Comparison of ENCODE assay signal across 38 cellular contexts in the genomic region with DNA sequence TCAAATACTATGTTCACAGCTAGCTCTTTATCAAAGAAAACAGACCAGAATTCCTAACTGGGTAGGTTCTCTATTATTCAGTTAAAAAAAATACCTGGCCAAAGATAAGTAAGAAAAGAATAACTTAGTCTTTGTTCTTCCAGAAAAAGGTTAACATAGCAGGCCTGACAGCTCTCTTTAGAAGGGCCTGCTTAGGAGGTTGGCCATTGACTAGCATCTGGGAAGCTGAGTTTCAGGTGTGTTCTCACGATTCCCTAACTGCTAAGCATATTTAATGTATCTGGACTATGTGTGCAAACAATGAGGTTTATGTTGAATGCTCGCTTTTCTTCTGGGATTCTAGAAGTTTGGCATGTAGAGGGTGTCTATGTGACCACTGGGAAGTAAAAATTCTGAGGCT.
"Had no signal": no experiment of that assay in that cellular context is flagged by ENCODE, and none has a peak within 500 bp of the region (broad histone marks: within the 10 kb centered on the region; RNA-seq: fewer than 3 reads in every experiment).

No MANE protein-coding gene starts in this region.

- H3K27me3 ChIP-seq: adrenal gland, ascending aorta, body of pancreas, brain microvascular endothelial cell, breast epithelium, cardiac muscle cell had no signal

- ATAC-seq: activated naive CD4-positive, alpha-beta T cell treated with anti-CD3 and anti-CD28 coated beads, Interleukin-2, amount 50 U/mL, for 72 hours; activated naive CD8-positive, alpha-beta T cell treated with anti-CD3 and anti-CD28 coated beads, Interleukin-2, amount 50 U/mL, for 24 hours; activated T-cell treated with anti-CD3 and anti-CD28 coated beads, Interleukin-2, amount 50 U/mL, for 4 hours; activated T-cell treated with anti-CD3 and anti-CD28 coated beads, Interleukin-2, amount 50 U/mL, for 72 hours; activated T-helper 17 cell treated with anti-CD3 and anti-CD28 coated beads, Interleukin-2, amount 50 U/mL, for 72 hours; body of pancreas had no signal

- H3K36me3 Mint-ChIP-seq: activated naive CD4-positive, alpha-beta T cell treated with anti-CD3 and anti-CD28 coated beads, Interleukin-2, amount 10 ng/mL, durations not matched to agents 7 days and 5 days; activated naive CD4-positive, alpha-beta T cell treated with anti-CD3 and anti-CD28 coated beads, Interleukin-2, amount 50 U/mL, for 24 hours; activated naive CD4-positive, alpha-beta T cell treated with anti-CD3 and anti-CD28 coated beads, Interleukin-2, amount 50 U/mL, for 72 hours; activated naive CD8-positive, alpha-beta T cell; activated naive CD8-positive, alpha-beta T cell treated with anti-CD3 and anti-CD28 coated beads for 36 hours; activated naive CD8-positive, alpha-beta T cell treated with anti-CD3 and anti-CD28 coated beads, Interleukin-2, amount 10 ng/mL, durations not matched to agents 7 days and 5 days; brain had no signal

- H3K36me3 ChIP-seq: adrenal gland, ascending aorta, brain microvascular endothelial cell, breast epithelium, cardiac muscle cell had no signal

- H3K4me1 Mint-ChIP-seq: activated naive CD4-positive, alpha-beta T cell treated with anti-CD3 and anti-CD28 coated beads, Interleukin-2, amount 10 ng/mL, durations not matched to agents 7 days and 5 days; activated naive CD4-positive, alpha-beta T cell treated with anti-CD3 and anti-CD28 coated beads, Interleukin-2, amount 50 U/mL, for 24 hours; activated naive CD8-positive, alpha-beta T cell treated with anti-CD3 and anti-CD28 coated beads for 36 hours; activated naive CD8-positive, alpha-beta T cell treated with anti-CD3 and anti-CD28 coated beads, Interleukin-2, amount 10 ng/mL, durations not matched to agents 7 days and 5 days; activated naive CD8-positive, alpha-beta T cell treated with anti-CD3 and anti-CD28 coated beads, Interleukin-2, amount 50 U/mL, for 24 hours; activated T-helper 17 cell treated with anti-CD3 and anti-CD28 coated beads, Interleukin-2, amount 50 U/mL, for 72 hours; brain; central memory CD8-positive, alpha-beta T cell had no signal

- H3K4me3 ChIP-seq: adrenal gland, ascending aorta, body of pancreas, breast epithelium, cardiac muscle cell had no signal

- DNase-seq: activated effector memory CD4-positive, alpha-beta T cell treated with anti-CD3 and anti-CD28 coated beads, Interleukin-2, amount 50 U/mL, for 16 hours; activated effector memory CD4-positive, alpha-beta T cell treated with Interleukin-2 at 50 U/mL for 16 hours; activated gamma-delta T cell; activated gamma-delta T cell treated with Interleukin-2 at 50 U/mL for 16 hours; activated naive CD4-positive, alpha-beta T cell; activated naive CD4-positive, alpha-beta T cell treated with anti-CD3 and anti-CD28 coated beads for 36 hours; activated naive CD4-positive, alpha-beta T cell treated with anti-CD3 and anti-CD28 coated beads, Interleukin-2, amount 10 ng/mL, durations not matched to agents 7 days and 5 days; activated naive CD4-positive, alpha-beta T cell treated with anti-CD3 and anti-CD28 coated beads, Interleukin-2, amount 50 U/mL, for 16 hours; activated naive CD4-positive, alpha-beta T cell treated with Interleukin-2 at 50 U/mL for 16 hours; activated naive CD8-positive, alpha-beta T cell treated with anti-CD3 and anti-CD28 coated beads for 36 hours; activated naive CD8-positive, alpha-beta T cell treated with anti-CD3 and anti-CD28 coated beads, Interleukin-2, amount 10 ng/mL, durations not matched to agents 7 days and 5 days; activated naive CD8-positive, alpha-beta T cell treated with anti-CD3 and anti-CD28 coated beads, Interleukin-2, amount 50 U/mL, for 24 hours; activated T-cell treated with anti-CD3 and anti-CD28 coated beads, Interleukin-2, amount 50 U/mL, for 1 hour; activated T-cell treated with anti-CD3 and anti-CD28 coated beads, Interleukin-2, amount 50 U/mL, for 24 hours; activated T-cell treated with anti-CD3 and anti-CD28 coated beads, Interleukin-2, amount 50 U/mL, for 4 hours; activated T-cell treated with anti-CD3 and anti-CD28 coated beads, Interleukin-2, amount 50 U/mL, for 48 hours; activated T-cell treated with anti-CD3 and anti-CD28 coated beads, Interleukin-2, amount 50 U/mL, for 72 hours; adrenal gland; amniotic stem cell; amygdala; anterior cingulate cortex; aorta; body of pancreas; brain microvascular endothelial cell; caudate nucleus; central memory CD4-positive, alpha-beta T cell; cerebellar nuclear complex had no signal

- H3K9me3 Mint-ChIP-seq: activated naive CD4-positive, alpha-beta T cell treated with anti-CD3 and anti-CD28 coated beads for 36 hours; activated T-cell treated with anti-CD3 and anti-CD28 coated beads, Interleukin-2, amount 50 U/mL, for 4 hours; activated T-helper 1 cell treated with anti-CD3 and anti-CD28 coated beads, Interleukin-12 subunit alpha, Interleukin-12 subunit beta, Interleukin-2, Interleukin-4 antibody, amounts not matched to agents 30 ng/mL and 10 ng/mL and 1 ng/mL, durations not matched to agents 14 hours and 24 hours and 36 hours; activated T-helper 17 cell treated with anti-CD3 and anti-CD28 coated beads, Interleukin-2, amount 50 U/mL, for 72 hours; activated T-helper 2 cell treated with anti-CD3 and anti-CD28 coated beads, Interferon-gamma antibody, Interleukin-2, Interleukin-4, amounts not matched to agents 10 μg/mL and 5 μg/mL and 100 μg/mL, durations not matched to agents 14 hours and 24 hours and 36 hours; central memory CD8-positive, alpha-beta T cell had no signal

- H3K27me3 Mint-ChIP-seq: activated naive CD4-positive, alpha-beta T cell treated with anti-CD3 and anti-CD28 coated beads, Interleukin-2, amount 10 ng/mL, durations not matched to agents 7 days and 5 days; activated naive CD8-positive, alpha-beta T cell; activated naive CD8-positive, alpha-beta T cell treated with anti-CD3 and anti-CD28 coated beads for 36 hours; activated naive CD8-positive, alpha-beta T cell treated with anti-CD3 and anti-CD28 coated beads, Interleukin-2, amount 10 ng/mL, durations not matched to agents 7 days and 5 days; activated T-cell treated with anti-CD3 and anti-CD28 coated beads, Interleukin-2, amount 50 U/mL, for 24 hours; central memory CD8-positive, alpha-beta T cell had no signal

- H3K27ac ChIP-seq: adrenal gland, ascending aorta, body of pancreas, brain microvascular endothelial cell, breast epithelium, cardiac muscle cell had no signal

- H3K4me3 Mint-ChIP-seq: activated naive CD4-positive, alpha-beta T cell treated with anti-CD3 and anti-CD28 coated beads for 36 hours; activated naive CD4-positive, alpha-beta T cell treated with anti-CD3 and anti-CD28 coated beads, Interleukin-2, amount 10 ng/mL, durations not matched to agents 7 days and 5 days; activated naive CD4-positive, alpha-beta T cell treated with anti-CD3 and anti-CD28 coated beads, Interleukin-2, amount 50 U/mL, for 24 hours; activated naive CD8-positive, alpha-beta T cell; activated naive CD8-positive, alpha-beta T cell treated with anti-CD3 and anti-CD28 coated beads for 36 hours; activated naive CD8-positive, alpha-beta T cell treated with anti-CD3 and anti-CD28 coated beads, Interleukin-2, amount 10 ng/mL, durations not matched to agents 7 days and 5 days; activated naive CD8-positive, alpha-beta T cell treated with anti-CD3 and anti-CD28 coated beads, Interleukin-2, amount 50 U/mL, for 24 hours; activated T-cell treated with anti-CD3 and anti-CD28 coated beads, Interleukin-2, amount 50 U/mL, for 24 hours; activated T-cell treated with anti-CD3 and anti-CD28 coated beads, Interleukin-2, amount 50 U/mL, for 4 hours; activated T-cell treated with anti-CD3 and anti-CD28 coated beads, Interleukin-2, amount 50 U/mL, for 72 hours; activated T-helper 1 cell treated with anti-CD3 and anti-CD28 coated beads, Interleukin-12 subunit alpha, Interleukin-12 subunit beta, Interleukin-2, Interleukin-4 antibody, amounts not matched to agents 30 ng/mL and 10 ng/mL and 1 ng/mL, durations not matched to agents 14 hours and 24 hours and 36 hours; activated T-helper 17 cell treated with anti-CD3 and anti-CD28 coated beads, Interleukin-2, amount 50 U/mL, for 72 hours; brain; central memory CD8-positive, alpha-beta T cell had no signal

- H3K9me3 ChIP-seq: adrenal gland, ascending aorta, body of pancreas, breast epithelium had no signal

- H3K4me1 ChIP-seq: adrenal gland, ascending aorta, body of pancreas, breast epithelium had no signal

- H3K27ac Mint-ChIP-seq: activated naive CD4-positive, alpha-beta T cell treated with anti-CD3 and anti-CD28 coated beads for 36 hours; activated naive CD4-positive, alpha-beta T cell treated with anti-CD3 and anti-CD28 coated beads, Interleukin-2, amount 10 ng/mL, durations not matched to agents 7 days and 5 days; activated naive CD4-positive, alpha-beta T cell treated with anti-CD3 and anti-CD28 coated beads, Interleukin-2, amount 50 U/mL, for 24 hours; activated naive CD4-positive, alpha-beta T cell treated with anti-CD3 and anti-CD28 coated beads, Interleukin-2, amount 50 U/mL, for 72 hours; activated naive CD8-positive, alpha-beta T cell; activated naive CD8-positive, alpha-beta T cell treated with anti-CD3 and anti-CD28 coated beads for 36 hours; activated naive CD8-positive, alpha-beta T cell treated with anti-CD3 and anti-CD28 coated beads, Interleukin-2, amount 10 ng/mL, durations not matched to agents 7 days and 5 days; activated naive CD8-positive, alpha-beta T cell treated with anti-CD3 and anti-CD28 coated beads, Interleukin-2, amount 50 U/mL, for 24 hours; activated T-cell treated with anti-CD3 and anti-CD28 coated beads, Interleukin-2, amount 50 U/mL, for 24 hours; activated T-cell treated with anti-CD3 and anti-CD28 coated beads, Interleukin-2, amount 50 U/mL, for 72 hours; activated T-helper 1 cell treated with anti-CD3 and anti-CD28 coated beads, Interleukin-12 subunit alpha, Interleukin-12 subunit beta, Interleukin-2, Interleukin-4 antibody, amounts not matched to agents 30 ng/mL and 10 ng/mL and 1 ng/mL, durations not matched to agents 14 hours and 24 hours and 36 hours; activated T-helper 17 cell treated with anti-CD3 and anti-CD28 coated beads, Interleukin-2, amount 50 U/mL, for 72 hours; activated T-helper 2 cell treated with anti-CD3 and anti-CD28 coated beads, Interferon-gamma antibody, Interleukin-2, Interleukin-4, amounts not matched to agents 10 μg/mL and 5 μg/mL and 100 μg/mL, durations not matched to agents 14 hours and 24 hours and 36 hours; brain had no signal
